20 cellular contexts compared by ENCODE assay signal in the genomic region with DNA sequence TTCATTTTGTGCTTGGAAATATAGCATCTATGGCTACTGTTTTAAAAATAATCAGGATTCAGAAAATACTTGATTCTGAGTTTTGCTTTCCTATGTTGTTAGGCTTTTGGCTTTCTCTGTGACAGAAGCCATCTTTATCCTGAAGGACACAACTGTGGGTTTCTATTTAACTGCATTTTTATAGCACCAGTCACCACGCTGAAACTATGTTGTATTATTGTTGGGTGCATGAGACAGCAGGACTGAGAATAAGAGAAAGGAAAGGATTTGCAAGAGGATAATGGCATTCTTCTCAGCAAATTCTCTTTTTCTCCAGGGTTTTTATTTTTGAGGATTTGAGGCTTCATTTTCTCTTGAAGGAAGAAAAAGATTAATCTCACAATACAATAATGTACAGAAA. TPM values are rescaled to one million over a fixed set of nuclear protein-coding genes. Genes with fewer than 3 reads are reported as not detected.
DNase-seq lines count a peak whose midpoint lies in the region; ATAC-seq and TF ChIP-seq lines count a peak whose summit lies in the region.
"Had no signal": no experiment of that assay in that cellular context is flagged by ENCODE, and none has a peak within 500 bp of the region (broad histone marks: within the 10 kb centered on the region; RNA-seq: fewer than 3 reads in every experiment).

No MANE protein-coding gene starts in this region.

- no peaks in the 10 kb centered on the region for H4K20me1 ChIP-seq in PC-3 (ENCODE audit: low read length)

- no peaks in the 10 kb centered on the region for H3K36me3 ChIP-seq in PC-3 (ENCODE audit: low read depth, low read length)
- H3K36me3 ChIP-seq: BE2C, HAP-1, MG63 had no signal

- H3K27ac ChIP-seq in PC-3 (ENCODE audit: low read length) (no peak overlapping the region), coronary artery (no peak overlapping the region)

- peak; percentile 43 for DNase-seq in AG08395 (ENCODE audit: low spot score)
- DNase-seq in ELR (ENCODE audit: low read depth), result peak; percentile 31
- DNase-seq in PC-3, result peak; percentile 33
- peak; percentile 45 for DNase-seq in fibroblast of the aortic adventitia (ENCODE audit: low read depth)
- no peak for DNase-seq in pons (ENCODE audit: low spot score)
- DNase-seq in midbrain (lab: John Stamatoyannopoulos, UW), result no peak
- DNase-seq in medulla oblongata (ENCODE audit: extremely low spot score), result no peak
- no peak for DNase-seq in coronary artery (ENCODE audit: low spot score)
- DNase-seq: BE2C; CD8-positive, alpha-beta memory T cell; DND-41; MG63; NCI-H1105; NCI-H187; NCI-H2171; NCI-H446 treated with DMSO at 0.1 percent for 48 hours; NCI-H748 treated with DMSO at 0.1 percent for 48 hours had no signal

- no peak overlapping the region for H2AFZ ChIP-seq in PC-3 (ENCODE audit: low read length)

- H3K4me2 ChIP-seq in PC-3 (ENCODE audit: low read length), result no peak overlapping the region

- CTCF ChIA-PET in PC-3 (lab: Charles Lee), result no interaction called here

- no peaks in the 10 kb centered on the region for H3K9me3 ChIP-seq in PC-3 (ENCODE audit: low read length)
- H3K9me3 ChIP-seq: BE2C, MG63 had no signal

- intact Hi-C loops in PC-3 (cut with micrococcal nuclease), result no loop called here

- no peaks in the 10 kb centered on the region for H3K4me1 ChIP-seq in PC-3 (ENCODE audit: insufficient read depth, low read length)
- H3K4me1 ChIP-seq: BE2C had no signal

- no peaks in the 10 kb centered on the region for H3F3A ChIP-seq in PC-3 (ENCODE audit: low read length, unreplicated experiment)

- no peaks in the 10 kb centered on the region for H3K79me2 ChIP-seq in PC-3 (ENCODE audit: low read length)

- TF ChIP-seq CTCF in PC-3 (conservative IDR thresholded peaks at IDR 0.05; ENCODE audit: low read depth, low read length) (no peak), fibroblast of the aortic adventitia (IDR thresholded peaks at IDR 0.05; ENCODE audit: insufficient read depth, low read length) (no peak), coronary artery (IDR thresholded peaks at IDR 0.05) (no peak)

- H3K9ac ChIP-seq in PC-3 (ENCODE audit: low read length), result no peak overlapping the region

- no peak overlapping the region for H3K4me3 ChIP-seq in PC-3 (ENCODE audit: low read length)
- no peak overlapping the region for H3K4me3 ChIP-seq in fibroblast of the aortic adventitia (ENCODE audit: low read depth, low read length)
- no peak overlapping the region for H3K4me3 ChIP-seq in coronary artery
- H3K4me3 ChIP-seq: HAP-1, MG63 had no signal

- H3K9me2 ChIP-seq in PC-3 (replicated peaks; ENCODE audit: low read length), result no peaks in the 10 kb centered on the region

- ATAC-seq in PC-3, result no peak
- ATAC-seq: Right ventricle myocardium inferior had no signal

- H3K27me3 ChIP-seq in PC-3 (ENCODE audit: low read length), result no peaks in the 10 kb centered on the region

- BruUV-seq in PC-3 (replicated peaks; lab: Mats Ljungman, UMichigan), result no TSS peak

- POLR2A ChIA-PET in PC-3 (lab: Charles Lee; ENCODE audit: unreplicated experiment), result no interaction called here

RNA-seq across cellular contexts. Expression of a gene that starts 10.1 kb away (rescaled TPM):
- total RNA-seq in PC-3 (2014; rRNA removed), result not detected in 2 replicates
- total RNA-seq in fibroblast of the aortic adventitia (ENCODE audit: low replicate concordance), result not detected in 2 replicates
- total RNA-seq: A673; CD8-positive, alpha-beta memory T cell; Right ventricle myocardium inferior had no signal

Comparison
In these comparisons a context has a peak if more than half of its experiments do, and no peak if none do; other contexts are left out.
1. DNase-seq: peak in AG08395 (single experiment), ELR (single experiment), PC-3 (single experiment) and fibroblast of the aortic adventitia (single experiment); none in pons (single experiment), midbrain (single experiment), medulla oblongata (single experiment) and coronary artery (single experiment).